In genomic region chr3:156795890-156796451, GRCh38 we compare ENCODE assay signal across 1 cellular context.
TF ChIP-seq lines count a peak whose summit lies in the region.

No MANE protein-coding gene starts in this region.

TF ChIP-seq in liver, 16 proteins besides CTCF, POLR2A, EP300 and RAD21 (continued from another document):
- no peak for TF ChIP-seq ZBTB33 (IDR thresholded peaks at IDR 0.05)
